16 cellular contexts compared by ENCODE assay signal in the genomic region with DNA sequence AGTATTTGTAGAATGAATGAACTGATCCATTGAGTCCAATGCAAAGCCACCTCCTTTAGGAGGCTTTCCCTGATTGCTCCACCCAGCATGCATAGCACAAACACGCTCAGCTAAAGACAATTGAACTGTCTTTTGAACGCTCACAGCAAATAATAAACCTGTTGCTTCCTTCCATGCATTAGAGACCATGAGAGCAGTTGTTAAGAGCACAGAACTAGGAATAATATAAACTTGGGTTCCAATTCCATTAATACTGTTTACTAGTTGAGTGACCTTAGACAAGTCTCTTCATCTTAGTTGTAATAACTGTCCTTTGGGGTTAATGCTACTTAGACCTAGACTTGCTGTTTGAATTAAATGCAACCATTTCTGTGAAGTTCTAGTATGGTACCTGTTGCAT. TPM values are rescaled to one million over a fixed set of nuclear protein-coding genes. Genes with fewer than 3 reads are reported as not detected.
DNase-seq lines count a peak whose midpoint lies in the region; ATAC-seq and TF ChIP-seq lines count a peak whose summit lies in the region.
"Had no signal": no experiment of that assay in that cellular context is flagged by ENCODE, and none has a peak within 500 bp of the region (broad histone marks: within the 10 kb centered on the region; RNA-seq: fewer than 3 reads in every experiment).

No MANE protein-coding gene starts in this region.

- TF ChIP-seq CTCF in left ventricle myocardium inferior (IDR thresholded peaks at IDR 0.05; ENCODE audit: borderline replicate concordance) = no peak

- H3K4me3 ChIP-seq in left ventricle myocardium inferior = peak overlapping the region; percentile 98
- no peak overlapping the region for H3K4me3 ChIP-seq in naive thymus-derived CD4-positive, alpha-beta T cell (ENCODE audit: low read length)
- H3K4me3 ChIP-seq: hepatocyte had no signal

- ATAC-seq in left cardiac atrium = no peak
- ATAC-seq in naive thymus-derived CD4-positive, alpha-beta T cell = no peak
- ATAC-seq in HG03432 (IDR thresholded peaks at IDR 0.05; ENCODE audit: unreplicated experiment) = no peak
- ATAC-seq: left lung had no signal

- CTCF ChIA-PET in naive thymus-derived CD4-positive, alpha-beta T cell (lab: Charles Lee) = interaction anchor here (0.7 kb wide), 1 partner anchor 19 kb away, joined by 3 read pairs; no protein-coding TSS in a partner anchor

- POLR2A ChIA-PET in naive thymus-derived CD4-positive, alpha-beta T cell (lab: Charles Lee) = interaction anchor here (0.9 to 14.4 kb wide), 4 partner anchors 9 to 75 kb away, joined by 4 to 256 read pairs (median 18); no protein-coding TSS in a partner anchor

- H3K4me1 ChIP-seq in left ventricle myocardium inferior = peaks cover 87% of the 10 kb centered on the region
- H3K4me1 ChIP-seq in naive thymus-derived CD4-positive, alpha-beta T cell (ENCODE audit: control insufficient read depth in 2 of 2, insufficient read depth in 2 of 2, low read length in 2 of 2) = peaks cover 60% of the 10 kb centered on the region in 2 donors

- H3K27ac Mint-ChIP-seq in activated T-helper 2 cell treated with anti-CD3 and anti-CD28 coated beads, Interferon-gamma antibody, Interleukin-2, Interleukin-4, amounts not matched to agents 10 μg/mL and 5 μg/mL and 100 μg/mL, durations not matched to agents 14 hours and 24 hours and 36 hours = peak overlapping the region; percentile 94
- H3K27ac Mint-ChIP-seq in naive thymus-derived CD4-positive, alpha-beta T cell = peak overlapping the region; percentile 60 to 100 (median 99)

- intact Hi-C loops in left ventricle myocardium inferior (cut with micrococcal nuclease) (loop anchor here (10.0 kb wide), 1 partner anchor 52 kb away; no protein-coding TSS in a partner anchor), left cardiac atrium (cut with DNase I) (loop anchor here in 1 of 2 donors (5.0 kb wide), 1 partner anchor 76 kb away; no protein-coding TSS in a partner anchor)
- intact Hi-C loops in activated T-helper 2 cell treated with anti-CD3 and anti-CD28 coated beads, Interferon-gamma antibody, Interleukin-2, Interleukin-4, amounts not matched to agents 10 μg/mL and 5 μg/mL and 100 μg/mL, durations not matched to agents 14 hours and 24 hours and 36 hours (cut with micrococcal nuclease) = loop anchor here (5.0 to 10.0 kb wide), 4 partner anchors 246 to 638 kb away; a partner anchor contains a TSS
- intact Hi-C loops in naive thymus-derived CD4-positive, alpha-beta T cell (cut with micrococcal nuclease) = loop anchor here (10.0 kb wide), 3 partner anchors 218 to 1502 kb away; a partner anchor contains a TSS

- H3K9me3 ChIP-seq in left ventricle myocardium inferior (replicated peaks) = no peaks in the 10 kb centered on the region
- no peaks in the 10 kb centered on the region for H3K9me3 ChIP-seq in naive thymus-derived CD4-positive, alpha-beta T cell (ENCODE audit: control insufficient read depth in 2 of 3, low read length in 3 of 3)
- H3K9me3 ChIP-seq: left lung, spleen had no signal

- peaks cover 72% of the 10 kb centered on the region for H3K4me1 Mint-ChIP-seq in activated T-helper 2 cell treated with anti-CD3 and anti-CD28 coated beads, Interferon-gamma antibody, Interleukin-2, Interleukin-4, amounts not matched to agents 10 μg/mL and 5 μg/mL and 100 μg/mL, durations not matched to agents 14 hours and 24 hours and 36 hours (ENCODE audit: low read depth)
- H3K4me1 Mint-ChIP-seq in naive thymus-derived CD4-positive, alpha-beta T cell = peaks cover 47 to 76% (median 70%) of the 10 kb centered on the region in 7 donors

- H3K36me3 Mint-ChIP-seq in activated T-helper 2 cell treated with anti-CD3 and anti-CD28 coated beads, Interferon-gamma antibody, Interleukin-2, Interleukin-4, amounts not matched to agents 10 μg/mL and 5 μg/mL and 100 μg/mL, durations not matched to agents 14 hours and 24 hours and 36 hours (ENCODE audit: low read depth) = no peaks in the 10 kb centered on the region
- H3K36me3 Mint-ChIP-seq in naive thymus-derived CD4-positive, alpha-beta T cell = peaks cover 0 to 10% (median 0%) of the 10 kb centered on the region in 5 donors

- DNase-seq in left ventricle myocardium inferior (no peak), left cardiac atrium (no peak), NCI-H82 (lab: John Stamatoyannopoulos, UW) (no peak), NCI-H128 (lab: John Stamatoyannopoulos, UW; ENCODE audit: unreplicated experiment) (no peak), HuH-7.5 (ENCODE audit: low spot score) (no peak)
- DNase-seq in activated T-helper 2 cell treated with anti-CD3 and anti-CD28 coated beads, Interferon-gamma antibody, Interleukin-2, Interleukin-4, amounts not matched to agents 10 μg/mL and 5 μg/mL and 100 μg/mL, durations not matched to agents 14 hours and 24 hours and 36 hours (ENCODE audit: low spot score) = no peak
- DNase-seq in naive thymus-derived CD4-positive, alpha-beta T cell = no peak
- DNase-seq: brain microvascular endothelial cell, GF-D8, left lung, NCI-H146, NCI-H748 treated with DMSO at 0.1 percent for 48 hours, SHP77, spleen had no signal

- no peaks in the 10 kb centered on the region for H3K27me3 ChIP-seq in left ventricle myocardium inferior (ENCODE audit: low read depth)
- no peaks in the 10 kb centered on the region for H3K27me3 ChIP-seq in naive thymus-derived CD4-positive, alpha-beta T cell (ENCODE audit: control insufficient read depth in 2 of 2, insufficient read depth in 2 of 2, low read length in 2 of 2)
- H3K27me3 ChIP-seq: brain microvascular endothelial cell, hepatocyte, left lung, spleen had no signal

- H3K27ac ChIP-seq in left ventricle myocardium inferior (replicated peaks) = peak overlapping the region; percentile 100
- H3K27ac ChIP-seq in naive thymus-derived CD4-positive, alpha-beta T cell (ENCODE audit: low read depth, low read length) = peak overlapping the region; percentile 99

- no peak overlapping the region for H3K4me3 Mint-ChIP-seq in activated T-helper 2 cell treated with anti-CD3 and anti-CD28 coated beads, Interferon-gamma antibody, Interleukin-2, Interleukin-4, amounts not matched to agents 10 μg/mL and 5 μg/mL and 100 μg/mL, durations not matched to agents 14 hours and 24 hours and 36 hours (ENCODE audit: low read depth)
- peak overlapping the region in 3 of 10 donors; percentile 10 to 90 (median 88) for H3K4me3 Mint-ChIP-seq in naive thymus-derived CD4-positive, alpha-beta T cell

- H3K9me3 Mint-ChIP-seq in activated T-helper 2 cell treated with anti-CD3 and anti-CD28 coated beads, Interferon-gamma antibody, Interleukin-2, Interleukin-4, amounts not matched to agents 10 μg/mL and 5 μg/mL and 100 μg/mL, durations not matched to agents 14 hours and 24 hours and 36 hours = no peaks in the 10 kb centered on the region
- peaks cover 0 to 6% (median 0%) of the 10 kb centered on the region in 11 donors for H3K9me3 Mint-ChIP-seq in naive thymus-derived CD4-positive, alpha-beta T cell

- no peaks in the 10 kb centered on the region for H3K36me3 ChIP-seq in left ventricle myocardium inferior
- H3K36me3 ChIP-seq in naive thymus-derived CD4-positive, alpha-beta T cell (ENCODE audit: control insufficient read depth in 2 of 3, insufficient read depth in 3 of 3, low read length in 3 of 3) = no peaks in the 10 kb centered on the region
- H3K36me3 ChIP-seq: brain microvascular endothelial cell, left lung, spleen had no signal

- no peaks in the 10 kb centered on the region for H3K27me3 Mint-ChIP-seq in activated T-helper 2 cell treated with anti-CD3 and anti-CD28 coated beads, Interferon-gamma antibody, Interleukin-2, Interleukin-4, amounts not matched to agents 10 μg/mL and 5 μg/mL and 100 μg/mL, durations not matched to agents 14 hours and 24 hours and 36 hours (ENCODE audit: low read depth)
- H3K27me3 Mint-ChIP-seq in naive thymus-derived CD4-positive, alpha-beta T cell = no peaks in the 10 kb centered on the region

RNA-seq across cellular contexts. Expression of a gene that starts 5.9 kb away (rescaled TPM):
- total RNA-seq in left ventricle myocardium inferior (96.8 TPM), left cardiac atrium (10 to 100 TPM; 69.0 to 81.7 TPM)
- 37.9 and 42.1 TPM in 2 replicates for total RNA-seq in activated T-helper 2 cell treated with anti-CD3 and anti-CD28 coated beads, Interferon-gamma antibody, Interleukin-2, Interleukin-4, amounts not matched to agents 10 μg/mL and 5 μg/mL and 100 μg/mL, durations not matched to agents 14 hours and 24 hours and 36 hours
- 100 to 1,000 TPM in 2 of 5 experiments, 10 to 100 TPM in 3; 48.1 to 190 (median 67.7) TPM for total RNA-seq in naive thymus-derived CD4-positive, alpha-beta T cell
- 10 to 100 TPM in 1 of 2 donors, 1 to 10 TPM in 1; 4.5 to 10.0 TPM for polyA plus RNA-seq in naive thymus-derived CD4-positive, alpha-beta T cell
